In the genomic region with DNA sequence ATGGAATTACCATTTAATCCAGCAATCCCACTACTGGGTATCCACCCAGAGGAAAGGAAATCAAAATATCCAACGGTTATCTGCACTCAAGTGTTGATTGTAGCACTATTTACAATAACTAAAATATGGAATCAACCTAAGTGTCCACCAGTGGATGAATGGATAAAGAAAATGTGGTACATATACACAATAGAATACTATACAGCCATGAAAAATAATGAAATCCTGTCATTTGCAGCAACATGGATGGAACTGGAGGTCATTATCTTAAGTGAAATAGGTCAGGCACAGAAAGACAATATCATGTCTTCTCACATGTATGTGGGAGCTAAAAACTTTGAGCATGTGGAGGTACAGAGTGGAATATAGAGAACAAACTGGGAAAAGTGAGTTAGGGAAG, we compare ENCODE assay signal across 37 cellular contexts.
DNase-seq lines count a peak whose midpoint lies in the region; ATAC-seq, FAIRE-seq and TF ChIP-seq lines count a peak whose summit lies in the region.
"Had no signal": no experiment of that assay in that cellular context is flagged by ENCODE, and none has a peak within 500 bp of the region (broad histone marks: within the 10 kb centered on the region; RNA-seq: fewer than 3 reads in every experiment).

No MANE protein-coding gene starts in this region.

- no TSS peak for BruUV-seq in K562 (replicated peaks; lab: Mats Ljungman, UMichigan)

- H3K4me1 ChIP-seq in SK-N-SH (ENCODE audit: control insufficient read depth in 1 of 2, insufficient read depth in 2 of 2, low read depth in 1 of 2, low read length in 1 of 2) (no peaks in the 10 kb centered on the region), HEK293 (ENCODE audit: control insufficient read depth, insufficient read depth, low read length) (no peaks in the 10 kb centered on the region), K562 (replicated peaks in 1 of 2; ENCODE audit: control insufficient read depth in 2 of 2, insufficient read depth in 2 of 2, low read length in 2 of 2) (peaks cover 0 to 4% of the 10 kb centered on the region in 2 experiments; a peak in 3 of 5 replicates), endodermal cell (ENCODE audit: control insufficient read depth, insufficient read depth, low read length) (no peaks in the 10 kb centered on the region)
- H3K4me1 ChIP-seq: A549; BE2C; BLaER1; BLaER1 treated with 17β-estradiol and CSF1 and Interleukin-3, amounts not matched to agents 10 nM and 100 nM; Caco-2 had no signal

- H3F3A ChIP-seq in SK-N-SH (replicated peaks; ENCODE audit: insufficient read depth) = no peaks in the 10 kb centered on the region

- no peak overlapping the region for H3K27ac Mint-ChIP-seq in endodermal cell
- H3K27ac Mint-ChIP-seq in glutamatergic neuron (ENCODE audit: unreplicated experiment) = no peak overlapping the region
- H3K27ac Mint-ChIP-seq: B cell; CD14-positive monocyte; CD4-positive, alpha-beta memory T cell; CD4-positive, alpha-beta T cell; CD4-positive, CD25-positive, alpha-beta regulatory T cell; CD8-positive, alpha-beta memory T cell; CD8-positive, alpha-beta T cell had no signal

- no peaks in the 10 kb centered on the region for H3K9me2 ChIP-seq in SK-N-SH

- TF ChIP-seq RAD21 in SK-N-SH (IDR thresholded peaks at IDR 0.05; ENCODE audit: low read length) (no peak), K562 (CRISPR knock-in tag; conservative IDR thresholded peaks at IDR 0.05 in 1 of 2, IDR thresholded peaks at IDR 0.05 in 1 of 2) (no peak)

- ATAC-seq in SK-N-SH treated with all-trans-retinoic acid at 6 μM for 48 hours (no peak), K562 (no peak)
- ATAC-seq: A549; CD8-positive, alpha-beta T cell had no signal

- in situ Hi-C loops in K562 (cut with MboI) = no loop called here

- CTCF ChIA-PET in SK-N-SH (lab: Yijun Ruan, JAX) (no interaction called here), HEK293 (lab: Yijun Ruan, JAX) (no interaction called here), K562 (lab: Yijun Ruan, JAX; ENCODE audit: low intra/inter-chr PET ratio) (no interaction called here)

- H3K4me3 ChIP-seq in SK-N-SH (ENCODE audit: low read depth in 2 of 2, low read length in 1 of 2) (no peak overlapping the region), HEK293 (ENCODE audit: low read depth, low read length) (no peak overlapping the region), K562 (no peak overlapping the region), endodermal cell (ENCODE audit: low read length) (peak overlapping the region; percentile 18)
- H3K4me3 ChIP-seq: A549; BLaER1; BLaER1 treated with 17β-estradiol and CSF1 and Interleukin-3, amounts not matched to agents 10 nM and 100 nM had no signal

- H3K36me3 Mint-ChIP-seq in endodermal cell (ENCODE audit: low read depth) = no peaks in the 10 kb centered on the region
- H3K36me3 Mint-ChIP-seq in glutamatergic neuron (ENCODE audit: unreplicated experiment) = peaks cover 8% of the 10 kb centered on the region
- H3K36me3 Mint-ChIP-seq: CD14-positive monocyte; CD4-positive, alpha-beta memory T cell; CD4-positive, CD25-positive, alpha-beta regulatory T cell; CD8-positive, alpha-beta T cell had no signal

- H4K20me1 ChIP-seq in SK-N-SH (ENCODE audit: insufficient read depth) (no peaks in the 10 kb centered on the region), K562 (replicated peaks; ENCODE audit: control insufficient read depth, insufficient read depth, low read length) (no peaks in the 10 kb centered on the region)
- H4K20me1 ChIP-seq: BLaER1; BLaER1 treated with 17β-estradiol and CSF1 and Interleukin-3, amounts not matched to agents 10 nM and 100 nM had no signal

- FAIRE-seq in K562 (lab: Jason Lieb, UNC) = no peak
- FAIRE-seq: A204.1, A549, D721Med had no signal

- intact Hi-C loops in K562 (cut with micrococcal nuclease) = no loop called here

- TF ChIP-seq POLR2A in K562 (conservative IDR thresholded peaks at IDR 0.05) = no peak

- H3K79me2 ChIP-seq in SK-N-SH (ENCODE audit: insufficient read depth) = no peaks in the 10 kb centered on the region
- no peaks in the 10 kb centered on the region for H3K79me2 ChIP-seq in K562 (ENCODE audit: control insufficient read depth, insufficient read depth, low read length)

- DNase-seq in SK-N-SH (no peak), K562 (ENCODE audit: extremely low read depth in 1 of 4, low spot score in 3 of 4) (no peak), endodermal cell (no peak), NCI-H526 (lab: John Stamatoyannopoulos, UW) (no peak), glutamatergic neuron (no peak), H4 (ENCODE audit: low spot score) (no peak)
- DNase-seq: 8988T; ACHN; AML-193; BE2C; C1 segment of cervical spinal cord; Caco-2; Calu3; CD4-positive, alpha-beta memory T cell; CD4-positive, alpha-beta T cell; CD4-positive, CD25-positive, alpha-beta regulatory T cell; CD8-positive, alpha-beta memory T cell; CD8-positive, alpha-beta T cell; COR-L47; DMS 273 treated with DMSO at 0.1 percent for 48 hours; DMS153; DMS53; DMS79; DMS79 treated with DMSO at 0.1 percent for 48 hours; DND-41; EL had no signal

- H3K4me3 Mint-ChIP-seq in endodermal cell (no peak overlapping the region), glutamatergic neuron (ENCODE audit: unreplicated experiment) (no peak overlapping the region)
- H3K4me3 Mint-ChIP-seq: B cell; CD14-positive monocyte; CD4-positive, alpha-beta T cell; CD4-positive, CD25-positive, alpha-beta regulatory T cell; CD8-positive, alpha-beta memory T cell; CD8-positive, alpha-beta T cell had no signal

- 4% methylated on average over 1 of the region's 1 CpG for WGBS in SK-N-SH (ENCODE audit: low lambda C conversion rate)
- 0% methylated on average over 1 of the region's 1 CpG for WGBS in K562 (ENCODE audit: insufficient coverage, low coverage, missing lambda C conversion rate)
- no CpG with 5 or more reads among the region's 1 CpG for WGBS in endodermal cell (ENCODE audit: insufficient coverage in 1 of 2, insufficient read length in 1 of 2), 2 experiments

- H3K27me3 ChIP-seq in SK-N-SH (ENCODE audit: insufficient read depth) = no peaks in the 10 kb centered on the region
- no peaks in the 10 kb centered on the region for H3K27me3 ChIP-seq in K562 (ENCODE audit: control insufficient read depth in 2 of 2, insufficient read depth in 2 of 2, low read length in 2 of 2)
- no peaks in the 10 kb centered on the region for H3K27me3 ChIP-seq in endodermal cell (ENCODE audit: control insufficient read depth, insufficient read depth, low read length, poor library complexity, severe bottlenecking)
- H3K27me3 ChIP-seq: BLaER1; BLaER1 treated with 17β-estradiol and CSF1 and Interleukin-3, amounts not matched to agents 10 nM and 100 nM had no signal

- TF ChIP-seq EP300 in SK-N-SH (IDR thresholded peaks at IDR 0.05; ENCODE audit: borderline replicate concordance in 1 of 2, low read depth in 1 of 2, low read length in 1 of 2) (no peak), K562 (IDR thresholded peaks at IDR 0.05; ENCODE audit: low read length) (no peak)

- no peak overlapping the region for H3K9ac ChIP-seq in SK-N-SH
- H3K9ac ChIP-seq in K562 (ENCODE audit: insufficient read depth in 1 of 2, low read depth in 2 of 2, low read length in 2 of 2) = no peak overlapping the region
- no peak overlapping the region for H3K9ac ChIP-seq in endodermal cell (ENCODE audit: extremely low read depth, low read length, poor library complexity, severe bottlenecking)
- H3K9ac ChIP-seq: BLaER1; BLaER1 treated with 17β-estradiol and CSF1 and Interleukin-3, amounts not matched to agents 10 nM and 100 nM had no signal

- H3K27ac ChIP-seq in SK-N-SH (ENCODE audit: low read depth in 2 of 2, low read length in 1 of 2) = no peak overlapping the region
- H3K27ac ChIP-seq in HEK293 (ENCODE audit: extremely low read depth, low read depth, low read length) = no peak overlapping the region
- no peak overlapping the region for H3K27ac ChIP-seq in K562 (ENCODE audit: extremely low read depth, low read depth, low read length)
- H3K27ac ChIP-seq in endodermal cell (ENCODE audit: low read depth, low read length) = no peak overlapping the region
- H3K27ac ChIP-seq: 22Rv1; A549; BLaER1; BLaER1 treated with 17β-estradiol and CSF1 and Interleukin-3, amounts not matched to agents 10 nM and 100 nM; C4-2B had no signal

- no peak overlapping the region for H3K4me2 ChIP-seq in SK-N-SH
- H3K4me2 ChIP-seq in K562 (ENCODE audit: insufficient read depth, low read length) = no peak overlapping the region
- H3K4me2 ChIP-seq: A549; BLaER1; BLaER1 treated with 17β-estradiol and CSF1 and Interleukin-3, amounts not matched to agents 10 nM and 100 nM had no signal

- 0 out of 2 replicates have a peak, but pooled peaks cover 10% of the 10 kb centered on the region for H3K9me3 ChIP-seq in SK-N-SH
- H3K9me3 ChIP-seq in HEK293 (ENCODE audit: control insufficient read depth, insufficient read depth, low read depth, low read length) = no peaks in the 10 kb centered on the region
- H3K9me3 ChIP-seq in K562 (replicated peaks; ENCODE audit: control insufficient read depth, insufficient read depth, low read depth, low read length) = 0 out of 2 replicates have a peak, but pooled peaks cover 4% of the 10 kb centered on the region
- peaks cover 29% of the 10 kb centered on the region for H3K9me3 ChIP-seq in endodermal cell (ENCODE audit: control insufficient read depth, low read length)
- H3K9me3 ChIP-seq: BE2C had no signal

- H2AFZ ChIP-seq in SK-N-SH (ENCODE audit: low read depth) (no peak overlapping the region), K562 (ENCODE audit: low read depth, low read length) (no peak overlapping the region)

- H3K36me3 ChIP-seq in SK-N-SH (replicated peaks in 1 of 2; ENCODE audit: control insufficient read depth in 1 of 2, insufficient read depth in 2 of 2, low read length in 1 of 2) = no peaks in the 10 kb centered on the region
- H3K36me3 ChIP-seq in HEK293 (ENCODE audit: control insufficient read depth in 2 of 2, insufficient read depth in 1 of 2, low read length in 2 of 2) = no peaks in the 10 kb centered on the region
- no peaks in the 10 kb centered on the region for H3K36me3 ChIP-seq in K562 (ENCODE audit: control insufficient read depth, insufficient read depth, low read length)
- H3K36me3 ChIP-seq in endodermal cell (ENCODE audit: control insufficient read depth, insufficient read depth, low read length) = no peaks in the 10 kb centered on the region
- H3K36me3 ChIP-seq: BE2C; BLaER1; BLaER1 treated with 17β-estradiol and CSF1 and Interleukin-3, amounts not matched to agents 10 nM and 100 nM had no signal

- H3K9me3 Mint-ChIP-seq in endodermal cell (peaks cover 25% of the 10 kb centered on the region), glutamatergic neuron (ENCODE audit: unreplicated experiment) (no peaks in the 10 kb centered on the region)

- no peaks in the 10 kb centered on the region for H3K9me1 ChIP-seq in K562 (ENCODE audit: control insufficient read depth, insufficient read depth, low read length)

- TF ChIP-seq CTCF in SK-N-SH (IDR thresholded peaks at IDR 0.05) (no peak), HEK293 (tag by site-specific recombination; IDR thresholded peaks at IDR 0.05) (no peak), K562 (IDR thresholded peaks at IDR 0.05 in 2 of 3, conservative IDR thresholded peaks at IDR 0.05 in 1 of 3; ENCODE audit: insufficient read depth in 2 of 3, low read depth in 1 of 3, low read length in 3 of 3) (no peak), endodermal cell (conservative IDR thresholded peaks at IDR 0.05) (no peak), glutamatergic neuron (IDR thresholded peaks at IDR 0.05; ENCODE audit: partially characterized antibody, unreplicated experiment) (no peak)

- H3K27me3 Mint-ChIP-seq in endodermal cell (ENCODE audit: insufficient read depth) = no peaks in the 10 kb centered on the region
- H3K27me3 Mint-ChIP-seq in glutamatergic neuron (ENCODE audit: unreplicated experiment) = peaks cover 2% of the 10 kb centered on the region

- POLR2A ChIA-PET in SK-N-SH (lab: Yijun Ruan, JAX) = no interaction called here
- POLR2A ChIA-PET in HEK293 (lab: Yijun Ruan, JAX) = no interaction called here
- POLR2A ChIA-PET in K562 (lab: Yijun Ruan, JAX) = no interaction called here

- H3K4me1 Mint-ChIP-seq in endodermal cell (no peaks in the 10 kb centered on the region), glutamatergic neuron (ENCODE audit: low read depth, unreplicated experiment) (no peaks in the 10 kb centered on the region)
- H3K4me1 Mint-ChIP-seq: B cell; CD14-positive monocyte; CD4-positive, alpha-beta memory T cell had no signal
